Comparison of ENCODE assay signal across 13 cellular contexts in genomic region chr3:106765342-106765741, GRCh38.
DNase-seq lines count a peak whose midpoint lies in the region; ATAC-seq and TF ChIP-seq lines count a peak whose summit lies in the region.
"Had no signal": no experiment of that assay in that cellular context is flagged by ENCODE, and none has a peak within 500 bp of the region (broad histone marks: within the 10 kb centered on the region; RNA-seq: fewer than 3 reads in every experiment).

No MANE protein-coding gene starts in this region.

- H3K27me3 Mint-ChIP-seq in activated CD4-positive, alpha-beta memory T cell treated with anti-CD3 and anti-CD28 coated beads, Interleukin-2, amount 10 ng/mL, durations not matched to agents 7 days and 5 days: no peaks in the 10 kb centered on the region
- H3K27me3 Mint-ChIP-seq: effector memory CD8-positive, alpha-beta T cell; naive thymus-derived CD8-positive, alpha-beta T cell had no signal

- no peak for ATAC-seq in left lung
- no peak for ATAC-seq in HG02870 (IDR thresholded peaks at IDR 0.05; ENCODE audit: unreplicated experiment)
- ATAC-seq: effector memory CD8-positive, alpha-beta T cell; naive thymus-derived CD8-positive, alpha-beta T cell had no signal

- H3K4me3 Mint-ChIP-seq in activated CD4-positive, alpha-beta memory T cell treated with anti-CD3 and anti-CD28 coated beads, Interleukin-2, amount 10 ng/mL, durations not matched to agents 7 days and 5 days: no peak overlapping the region
- H3K4me3 Mint-ChIP-seq: effector memory CD8-positive, alpha-beta T cell; naive thymus-derived CD8-positive, alpha-beta T cell had no signal

- no peaks in the 10 kb centered on the region for H3K36me3 Mint-ChIP-seq in activated CD4-positive, alpha-beta memory T cell treated with anti-CD3 and anti-CD28 coated beads, Interleukin-2, amount 10 ng/mL, durations not matched to agents 7 days and 5 days (ENCODE audit: low read depth)
- H3K36me3 Mint-ChIP-seq: naive thymus-derived CD8-positive, alpha-beta T cell had no signal

- no peaks in the 10 kb centered on the region for H3K9me3 Mint-ChIP-seq in activated CD4-positive, alpha-beta memory T cell treated with anti-CD3 and anti-CD28 coated beads, Interleukin-2, amount 10 ng/mL, durations not matched to agents 7 days and 5 days
- H3K9me3 Mint-ChIP-seq: effector memory CD8-positive, alpha-beta T cell; naive thymus-derived CD8-positive, alpha-beta T cell had no signal

- H3K4me1 ChIP-seq in left lung: no peaks in the 10 kb centered on the region

- no peaks in the 10 kb centered on the region for H3K36me3 ChIP-seq in left lung

- TF ChIP-seq CTCF in epithelial cell of esophagus (IDR thresholded peaks at IDR 0.05; ENCODE audit: insufficient read depth, low read depth, low read length, missing control alignments) (no peak), left lung (IDR thresholded peaks at IDR 0.05) (no peak)

- DNase-seq in EH (ENCODE audit: low read depth) (peak; percentile 73), NCI-H69 (lab: John Stamatoyannopoulos, UW) (peak; percentile 44), epithelial cell of esophagus (ENCODE audit: low read depth) (peak; percentile 97), occipital lobe (lab: John Stamatoyannopoulos, UW) (peak; percentile 3), OCI-M1 (lab: John Stamatoyannopoulos, UW) (no peak), left lung (no peak)
- no peak for DNase-seq in activated CD4-positive, alpha-beta memory T cell treated with anti-CD3 and anti-CD28 coated beads, Interleukin-2, amount 10 ng/mL, durations not matched to agents 7 days and 5 days
- DNase-seq: activated CD8-positive, alpha-beta memory T cell treated with anti-CD3 and anti-CD28 coated beads, Interleukin-2, amount 50 U/mL, for 4 hours; amniotic stem cell; effector memory CD8-positive, alpha-beta T cell; naive thymus-derived CD8-positive, alpha-beta T cell; stimulated activated CD4-positive, alpha-beta T cell treated with anti-CD3 and anti-CD28 coated beads, Interleukin-12 subunit alpha, Interleukin-12 subunit beta, amount 100 ng/mL, for 4 hours had no signal

- H3K27ac Mint-ChIP-seq in activated CD4-positive, alpha-beta memory T cell treated with anti-CD3 and anti-CD28 coated beads, Interleukin-2, amount 10 ng/mL, durations not matched to agents 7 days and 5 days: no peak overlapping the region
- H3K27ac Mint-ChIP-seq: effector memory CD8-positive, alpha-beta T cell; naive thymus-derived CD8-positive, alpha-beta T cell had no signal

- H3K27me3 ChIP-seq in left lung: no peaks in the 10 kb centered on the region

- intact Hi-C loops in left lung (cut with DNase I): no loop called here

- POLR2A ChIA-PET in activated CD4-positive, alpha-beta memory T cell treated with anti-CD3 and anti-CD28 coated beads, Interleukin-2, amount 10 ng/mL, durations not matched to agents 7 days and 5 days (lab: Charles Lee): no interaction called here

- H3K4me3 ChIP-seq in epithelial cell of esophagus (ENCODE audit: low read length): no peak overlapping the region
- no peak overlapping the region for H3K4me3 ChIP-seq in left lung

- H3K4me1 Mint-ChIP-seq in activated CD4-positive, alpha-beta memory T cell treated with anti-CD3 and anti-CD28 coated beads, Interleukin-2, amount 10 ng/mL, durations not matched to agents 7 days and 5 days: no peaks in the 10 kb centered on the region
- H3K4me1 Mint-ChIP-seq: naive thymus-derived CD8-positive, alpha-beta T cell had no signal

- H3K27ac ChIP-seq in left lung: no peak overlapping the region

- CTCF ChIA-PET in activated CD4-positive, alpha-beta memory T cell treated with anti-CD3 and anti-CD28 coated beads, Interleukin-2, amount 10 ng/mL, durations not matched to agents 7 days and 5 days (lab: Charles Lee): no interaction called here

- H3K9me3 ChIP-seq in left lung: peaks cover 0 to 3% of the 10 kb centered on the region in 2 donors

Comparison
In these comparisons a context has a peak if more than half of its experiments do, and no peak if none do; other contexts are left out.
1. DNase-seq: peak in EH (single experiment), NCI-H69 (single experiment), epithelial cell of esophagus (single experiment) and occipital lobe (single experiment); none in OCI-M1 (single experiment), activated CD4-positive, alpha-beta memory T cell treated with anti-CD3 and anti-CD28 coated beads, Interleukin-2, amount 10 ng/mL, durations not matched to agents 7 days and 5 days (single experiment) and left lung (0 of 2).